Comparison of ENCODE assay signal across 10 cellular contexts in genomic region chr12:122893208-122894151, GRCh38. TPM values are rescaled to one million over a fixed set of nuclear protein-coding genes. Genes with fewer than 3 reads are reported as not detected.
A peak's percentile ranks its signal among the peaks of the same experiment; 100 is the strongest.
DNase-seq lines count a peak whose midpoint lies in the region; ATAC-seq, FAIRE-seq and TF ChIP-seq lines count a peak whose summit lies in the region.
"Had no signal": no experiment of that assay in that cellular context is flagged by ENCODE, and none has a peak within 500 bp of the region (broad histone marks: within the 10 kb centered on the region; RNA-seq: fewer than 3 reads in every experiment).

No MANE protein-coding gene starts in this region.

- DNase-seq in CD8-positive, alpha-beta T cell, result no peak
- DNase-seq in RCC 7860 (ENCODE audit: low spot score) (peak; percentile 10), esophagus squamous epithelium (lab: John Stamatoyannopoulos, UW) (no peak), NCI-H128 (lab: John Stamatoyannopoulos, UW; ENCODE audit: unreplicated experiment) (no peak), testis (no peak)
- no peak for DNase-seq in activated T-helper 2 cell treated with anti-CD3 and anti-CD28 coated beads, Interferon-gamma antibody, Interleukin-2, Interleukin-4, amounts not matched to agents 10 μg/mL and 5 μg/mL and 100 μg/mL, durations not matched to agents 14 hours and 24 hours and 36 hours (ENCODE audit: low spot score)
- DNase-seq: HCEC 1CT, MV-4-11 had no signal

- POLR2A ChIA-PET in CD8-positive, alpha-beta T cell (lab: Charles Lee), result interaction anchor here (0.8 to 1.2 kb wide), 2 partner anchors 73 to 340 kb away, joined by 4 read pairs; partner anchors contain the start of genes ABCB9, MPHOSPH9 and MTRFR

- 45 to 54% methylated on average over 7 of the region's 7 CpGs for whole genome bisulfite sequencing in esophagus squamous epithelium, 2 donors
- WGBS in testis, 2 donors, result 77 to 79% methylated on average over 7 of the region's 7 CpGs

- peaks cover 82% of the 10 kb centered on the region for H3K4me1 ChIP-seq in CD8-positive, alpha-beta T cell (ENCODE audit: insufficient read depth, low read length)
- H3K4me1 ChIP-seq in esophagus squamous epithelium, result peaks cover 67 to 93% (median 68%) of the 10 kb centered on the region in 3 donors
- H3K4me1 ChIP-seq in neutrophil (ENCODE audit: control insufficient read depth in 1 of 2, insufficient read depth in 1 of 2, low read depth in 1 of 2, low read length in 1 of 2), result peaks cover 70 to 73% of the 10 kb centered on the region in 2 experiments
- peaks cover 48% of the 10 kb centered on the region for H3K4me1 ChIP-seq in testis

- TF ChIP-seq POLR2A in esophagus squamous epithelium (IDR thresholded peaks at IDR 0.05), result no peak
- TF ChIP-seq POLR2A in testis (IDR thresholded peaks at IDR 0.05), result no peak

- no peak for ATAC-seq in CD8-positive, alpha-beta T cell
- ATAC-seq in GM21737 (IDR thresholded peaks at IDR 0.05; ENCODE audit: unreplicated experiment), result no peak

- H3K27me3 ChIP-seq in CD8-positive, alpha-beta T cell (ENCODE audit: insufficient read depth, low read length), result no peaks in the 10 kb centered on the region
- H3K27me3 ChIP-seq in esophagus squamous epithelium (no peaks in the 10 kb centered on the region), neutrophil (no peaks in the 10 kb centered on the region), testis (no peaks in the 10 kb centered on the region)

- peak overlapping the region; percentile 91 for H3K4me3 Mint-ChIP-seq in CD8-positive, alpha-beta T cell
- H3K4me3 Mint-ChIP-seq in activated T-helper 2 cell treated with anti-CD3 and anti-CD28 coated beads, Interferon-gamma antibody, Interleukin-2, Interleukin-4, amounts not matched to agents 10 μg/mL and 5 μg/mL and 100 μg/mL, durations not matched to agents 14 hours and 24 hours and 36 hours (ENCODE audit: low read depth), result no peak overlapping the region

- intact Hi-C loops in CD8-positive, alpha-beta T cell (cut with DNase I, micrococcal nuclease), result loop anchor here (2.0 to 10.0 kb wide), 5 partner anchors 15 to 1356 kb away; partner anchors contain the start of genes KNTC1 (in 1 of the 2), OGFOD2 (in 1 of the 2) and RSRC2 (in 1 of the 2)
- intact Hi-C loops in esophagus squamous epithelium (cut with DNase I), result no loop called here
- intact Hi-C loops in activated T-helper 2 cell treated with anti-CD3 and anti-CD28 coated beads, Interferon-gamma antibody, Interleukin-2, Interleukin-4, amounts not matched to agents 10 μg/mL and 5 μg/mL and 100 μg/mL, durations not matched to agents 14 hours and 24 hours and 36 hours (cut with micrococcal nuclease), result no loop called here
- intact Hi-C loops in testis (cut with DNase I; ENCODE audit: low total_unique reads), result no loop called here

- peak overlapping the region; percentile 80 for H3K4me3 ChIP-seq in CD8-positive, alpha-beta T cell (ENCODE audit: low read depth, low read length)
- H3K4me3 ChIP-seq in esophagus squamous epithelium (peak overlapping the region; percentile 75 to 89 (median 80)), neutrophil (ENCODE audit: low read depth in 1 of 2, low read length in 1 of 2) (peak overlapping the region; percentile 88 to 99), testis (no peak overlapping the region)

- no peaks in the 10 kb centered on the region for H3K9me3 ChIP-seq in CD8-positive, alpha-beta T cell (ENCODE audit: low read length)
- H3K9me3 ChIP-seq in esophagus squamous epithelium (no peaks in the 10 kb centered on the region), neutrophil (no peaks in the 10 kb centered on the region), testis (no peaks in the 10 kb centered on the region)

- no peak overlapping the region for H3K27ac Mint-ChIP-seq in CD8-positive, alpha-beta T cell
- H3K27ac Mint-ChIP-seq in activated T-helper 2 cell treated with anti-CD3 and anti-CD28 coated beads, Interferon-gamma antibody, Interleukin-2, Interleukin-4, amounts not matched to agents 10 μg/mL and 5 μg/mL and 100 μg/mL, durations not matched to agents 14 hours and 24 hours and 36 hours, result no peak overlapping the region

- no peaks in the 10 kb centered on the region for H3K27me3 Mint-ChIP-seq in CD8-positive, alpha-beta T cell (ENCODE audit: low read depth)
- H3K27me3 Mint-ChIP-seq in activated T-helper 2 cell treated with anti-CD3 and anti-CD28 coated beads, Interferon-gamma antibody, Interleukin-2, Interleukin-4, amounts not matched to agents 10 μg/mL and 5 μg/mL and 100 μg/mL, durations not matched to agents 14 hours and 24 hours and 36 hours (ENCODE audit: low read depth), result peaks cover 5% of the 10 kb centered on the region

- CTCF ChIA-PET in CD8-positive, alpha-beta T cell (lab: Charles Lee), result interaction anchor here (0.5 to 8.6 kb wide), 8 partner anchors 7 to 100 kb away, joined by 3 to 56 read pairs (median 5); no protein-coding TSS in a partner anchor

- no peaks in the 10 kb centered on the region for H3K9me3 Mint-ChIP-seq in CD8-positive, alpha-beta T cell
- peaks cover 6% of the 10 kb centered on the region for H3K9me3 Mint-ChIP-seq in activated T-helper 2 cell treated with anti-CD3 and anti-CD28 coated beads, Interferon-gamma antibody, Interleukin-2, Interleukin-4, amounts not matched to agents 10 μg/mL and 5 μg/mL and 100 μg/mL, durations not matched to agents 14 hours and 24 hours and 36 hours

- peaks cover 88% of the 10 kb centered on the region for H3K4me1 Mint-ChIP-seq in CD8-positive, alpha-beta T cell (ENCODE audit: low read depth)
- H3K4me1 Mint-ChIP-seq in activated T-helper 2 cell treated with anti-CD3 and anti-CD28 coated beads, Interferon-gamma antibody, Interleukin-2, Interleukin-4, amounts not matched to agents 10 μg/mL and 5 μg/mL and 100 μg/mL, durations not matched to agents 14 hours and 24 hours and 36 hours (ENCODE audit: low read depth), result peaks cover 62% of the 10 kb centered on the region

- no peaks in the 10 kb centered on the region for H3K36me3 ChIP-seq in CD8-positive, alpha-beta T cell (ENCODE audit: insufficient read depth, low read length)
- H3K36me3 ChIP-seq in esophagus squamous epithelium (no peaks in the 10 kb centered on the region), neutrophil (no peaks in the 10 kb centered on the region), testis (ENCODE audit: low read depth, missing control alignments) (no peaks in the 10 kb centered on the region)

- no peak for FAIRE-seq in RCC 7860 (lab: Jason Lieb, UNC)

- no peak overlapping the region for H3K27ac ChIP-seq in CD8-positive, alpha-beta T cell (ENCODE audit: low read depth, low read length)
- H3K27ac ChIP-seq in esophagus squamous epithelium, result peak overlapping the region; percentile 88 to 99 (median 96)
- peak overlapping the region; percentile 98 for H3K27ac ChIP-seq in neutrophil
- H3K27ac ChIP-seq in testis, result peak overlapping the region in 1 of 2 donors; percentile 89

- no peak for TF ChIP-seq CTCF in CD8-positive, alpha-beta T cell (IDR thresholded peaks at IDR 0.05)
- TF ChIP-seq CTCF in esophagus squamous epithelium (IDR thresholded peaks at IDR 0.05) (no peak), neutrophil (IDR thresholded peaks at IDR 0.05) (no peak), testis (IDR thresholded peaks at IDR 0.05) (no peak)

- peaks cover 10% of the 10 kb centered on the region for H3K36me3 Mint-ChIP-seq in CD8-positive, alpha-beta T cell
- H3K36me3 Mint-ChIP-seq in activated T-helper 2 cell treated with anti-CD3 and anti-CD28 coated beads, Interferon-gamma antibody, Interleukin-2, Interleukin-4, amounts not matched to agents 10 μg/mL and 5 μg/mL and 100 μg/mL, durations not matched to agents 14 hours and 24 hours and 36 hours (ENCODE audit: low read depth), result peaks cover 15% of the 10 kb centered on the region

RNA-seq across cellular contexts. Expression of gene VPS37B, which starts 2.4 kb away (rescaled TPM):
- total RNA-seq in CD8-positive, alpha-beta T cell, result 100 to 1,000 TPM; 145 to 148 TPM
- 10 to 100 TPM; 41.1 to 85.7 (median 69.5) TPM for total RNA-seq in esophagus squamous epithelium
- total RNA-seq in activated T-helper 2 cell treated with anti-CD3 and anti-CD28 coated beads, Interferon-gamma antibody, Interleukin-2, Interleukin-4, amounts not matched to agents 10 μg/mL and 5 μg/mL and 100 μg/mL, durations not matched to agents 14 hours and 24 hours and 36 hours, result 11.5 and 11.7 TPM in 2 replicates
- 10 to 100 TPM; 75.8 to 90.1 TPM for total RNA-seq in testis
- polyA plus RNA-seq in testis (ENCODE audit: insufficient read depth, low read depth, low replicate concordance), result 38.0 TPM

RNA-seq across cellular contexts. Expression of gene HIP1R, which starts 58.2 kb away (rescaled TPM):
- 100 to 1,000 TPM; 258 to 277 TPM for total RNA-seq in CD8-positive, alpha-beta T cell
- total RNA-seq in esophagus squamous epithelium (10 to 100 TPM; 27.3 to 46.3 (median 44.8) TPM), testis (10 to 100 TPM; 34.3 to 41.7 TPM)
- 28.8 and 29.0 TPM in 2 replicates for total RNA-seq in activated T-helper 2 cell treated with anti-CD3 and anti-CD28 coated beads, Interferon-gamma antibody, Interleukin-2, Interleukin-4, amounts not matched to agents 10 μg/mL and 5 μg/mL and 100 μg/mL, durations not matched to agents 14 hours and 24 hours and 36 hours
- 20.1 TPM for polyA plus RNA-seq in testis (ENCODE audit: insufficient read depth, low read depth, low replicate concordance)

Comparison
In these comparisons a context has a peak if more than half of its experiments do, and no peak if none do; other contexts are left out.
1. H3K4me3 ChIP-seq: peak in CD8-positive, alpha-beta T cell (single experiment), esophagus squamous epithelium (4 of 4) and neutrophil (2 of 2); none in testis (0 of 2).
2. intact Hi-C loops: an anchor here in CD8-positive, alpha-beta T cell (2.0 to 10.0 kb wide); none called in esophagus squamous epithelium, activated T-helper 2 cell treated with anti-CD3 and anti-CD28 coated beads, Interferon-gamma antibody, Interleukin-2, Interleukin-4, amounts not matched to agents 10 μg/mL and 5 μg/mL and 100 μg/mL, durations not matched to agents 14 hours and 24 hours and 36 hours and testis.